In genomic region chr14:33950320-33951182, GRCh38 we compare ENCODE assay signal across 7 cellular contexts. TPM values are rescaled to one million over a fixed set of nuclear protein-coding genes. Genes with fewer than 3 reads are reported as not detected.
A peak's percentile ranks its signal among the peaks of the same experiment; 100 is the strongest.
DNase-seq lines count a peak whose midpoint lies in the region; ATAC-seq, FAIRE-seq and TF ChIP-seq lines count a peak whose summit lies in the region.

Gene EGLN3 (minus strand): TSS chr14:33951074. CDS start chr14:33950752, 322 bp downstream.

- H3K27me3 Mint-ChIP-seq in central memory CD8-positive, alpha-beta T cell = peaks cover 36% of the 10 kb centered on the region

- H3K4me3 ChIP-seq in keratinocyte (ENCODE audit: control insufficient read depth in 2 of 3, extremely low read depth in 1 of 3, insufficient read depth in 2 of 3, low read depth in 1 of 3, low read length in 3 of 3) (peak within 1 kb of the TSS; percentile 65 to 75 (median 73)), spleen (peak within 1 kb of the TSS; percentile 50 to 77 (median 60))

- H2AFZ ChIP-seq in keratinocyte (ENCODE audit: control insufficient read depth, low read length) = peak within 1 kb of the TSS; percentile 91

- intact Hi-C loops in spleen (cut with DNase I; ENCODE audit: low total_unique reads) = no loop called here

- H3K27me3 ChIP-seq in keratinocyte (ENCODE audit: control insufficient read depth, extremely low read depth, insufficient read depth, low read length) (peaks cover 24% of the 10 kb centered on the region), spleen (replicated peaks in 1 of 7) (peaks cover 0 to 65% (median 12%) of the 10 kb centered on the region in 7 donors)

- H3K36me3 ChIP-seq in keratinocyte (ENCODE audit: control insufficient read depth in 2 of 2, extremely low read depth in 1 of 2, insufficient read depth in 2 of 2, low read length in 2 of 2) (no peaks in the 10 kb centered on the region), spleen (no peaks in the 10 kb centered on the region)

- H3K9me3 ChIP-seq in keratinocyte (ENCODE audit: control insufficient read depth, low read depth, low read length) (no peaks in the 10 kb centered on the region), spleen (no peaks in the 10 kb centered on the region)

- peak; percentile 38 for DNase-seq in NCI-H1436 treated with DMSO at 0.1 percent for 48 hours (lab: John Stamatoyannopoulos, UW)
- DNase-seq in central memory CD8-positive, alpha-beta T cell (ENCODE audit: low spot score in 2 of 2) = peak in 1 of 2 donors; percentile 19
- DNase-seq in keratinocyte (ENCODE audit: low read depth, low spot score) = no peak
- peak; percentile 90 for DNase-seq in spleen

- FAIRE-seq in keratinocyte (lab: Jason Lieb, UNC) = no peak

- no peaks in the 10 kb centered on the region for H3K9me3 Mint-ChIP-seq in central memory CD8-positive, alpha-beta T cell

- H3K79me2 ChIP-seq in keratinocyte (ENCODE audit: control insufficient read depth, insufficient read depth, low read length) = no peaks in the 10 kb centered on the region

- H3K4me3 Mint-ChIP-seq in central memory CD8-positive, alpha-beta T cell = peak within 1 kb of the TSS; percentile 64

- peak within 1 kb of the TSS; percentile 89 for H3K4me2 ChIP-seq in keratinocyte (ENCODE audit: control insufficient read depth, extremely low read depth, insufficient read depth, low read depth, low read length)

- WGBS in spleen, 5 donors = 1 to 2% (median 1%) methylated on average over 40 to 91 of the region's 91 CpGs

- peak; percentile 76 for TF ChIP-seq POLR2A in GM15510 (IDR thresholded peaks at IDR 0.05; ENCODE audit: borderline replicate concordance, extremely low read depth, insufficient read length)
- peak in 2 of 3 donors; percentile 43 to 91 for TF ChIP-seq POLR2A in spleen (IDR thresholded peaks at IDR 0.05)

- H3K36me3 Mint-ChIP-seq in central memory CD8-positive, alpha-beta T cell (ENCODE audit: insufficient read depth) = no peaks in the 10 kb centered on the region

- dilution Hi-C loops in keratinocyte (cut with MboI; ENCODE audit: extremely low pct_ligation_motif_present, low sequenced_read_pairs) = no loop called here

- no peaks in the 10 kb centered on the region for H3K4me1 Mint-ChIP-seq in central memory CD8-positive, alpha-beta T cell

- H3K27ac ChIP-seq in VCaP = peak within 1 kb of the TSS; percentile 53; the same call in 1 of the 2 replicates
- H3K27ac ChIP-seq in keratinocyte (ENCODE audit: control insufficient read depth, insufficient read depth, low read length) = no peak within 1 kb of the TSS
- peak within 1 kb of the TSS in 6 of 8 donors; percentile 26 to 74 (median 55) for H3K27ac ChIP-seq in spleen

- no peaks in the 10 kb centered on the region for H4K20me1 ChIP-seq in keratinocyte (ENCODE audit: control insufficient read depth, extremely low read depth, insufficient read depth, low read length)

- H3K27ac Mint-ChIP-seq in central memory CD8-positive, alpha-beta T cell (ENCODE audit: low read depth) = no peak within 1 kb of the TSS

- peaks cover 18% of the 10 kb centered on the region for H3K4me1 ChIP-seq in keratinocyte (ENCODE audit: control insufficient read depth, extremely low read depth, insufficient read depth, low read length)
- peaks cover 7 to 33% (median 16%) of the 10 kb centered on the region in 6 donors for H3K4me1 ChIP-seq in spleen

- no peaks in the 10 kb centered on the region for H3K9me1 ChIP-seq in keratinocyte (ENCODE audit: control insufficient read depth, extremely low read depth, insufficient read depth, low read length)

- ATAC-seq in HG02610 (IDR thresholded peaks at IDR 0.05; ENCODE audit: unreplicated experiment) = peak; percentile 92
- peak; percentile 14 for ATAC-seq in central memory CD8-positive, alpha-beta T cell (replicated peaks; ENCODE audit: extremely low read depth, poor library complexity, severe bottlenecking)

- TF ChIP-seq CTCF in VCaP (conservative IDR thresholded peaks at IDR 0.05) (no peak), keratinocyte (optimal IDR thresholded peaks at IDR 0.05 in 1 of 3, IDR thresholded peaks at IDR 0.05 in 1 of 3, conservative IDR thresholded peaks at IDR 0.05 in 1 of 3; ENCODE audit: extremely low read depth in 1 of 3, insufficient read depth in 2 of 3, low read length in 3 of 3) (no peak), spleen (IDR thresholded peaks at IDR 0.05 in 8 of 11, conservative IDR thresholded peaks at IDR 0.05 in 3 of 11) (no peak)

- peak within 1 kb of the TSS; percentile 71 for H3K9ac ChIP-seq in keratinocyte (ENCODE audit: control insufficient read depth, extremely low read depth, insufficient read depth, low read length)

RNA-seq across cellular contexts. Expression of gene EGLN3, which starts in this region (rescaled TPM):
- polyA plus RNA-seq in keratinocyte (4.7 to 13.3 TPM (median 9.3 TPM) in 3 replicates), spleen (1 to 10 TPM; 4.0 to 9.0 (median 4.8) TPM)
- 20.2 TPM for polyA plus RNA-seq in keratinocyte (2011; ENCODE audit: low read depth)
- 5.8 and 12.4 TPM in 2 replicates for polyA plus RNA-seq in keratinocyte (2011; cell fraction: cytosol; rRNA removed)
- 11.6 and 12.3 TPM in 2 replicates for polyA plus RNA-seq in keratinocyte (2011; cell fraction: nucleus; rRNA removed)
- polyA plus RNA-seq in keratinocyte (2012; ENCODE audit: low replicate concordance) = 4.2 and 58.5 TPM in 2 replicates
- 5.2 to 16.4 TPM (median 12.8 TPM) in 3 replicates for polyA minus RNA-seq in keratinocyte
- polyA minus RNA-seq in keratinocyte (2011; cell fraction: cytosol; rRNA and poly(A)+ RNA removed) = 9.8 TPM
- 7.4 and 9.8 TPM in 2 replicates for polyA minus RNA-seq in keratinocyte (2011; cell fraction: nucleus; rRNA and poly(A)+ RNA removed)
- total RNA-seq in spleen = 10 to 100 TPM in 2 of 7 donors, 1 to 10 TPM in 5; 4.2 to 21.5 (median 8.8) TPM
